In genomic region chr22:27258773-27259172, GRCh38 we compare ENCODE assay signal across 17 cellular contexts.
DNase-seq lines count a peak whose midpoint lies in the region; ATAC-seq, FAIRE-seq and TF ChIP-seq lines count a peak whose summit lies in the region.
"Had no signal": no experiment of that assay in that cellular context is flagged by ENCODE, and none has a peak within 500 bp of the region (broad histone marks: within the 10 kb centered on the region; RNA-seq: fewer than 3 reads in every experiment).

No MANE protein-coding gene starts in this region.

- CTCF ChIA-PET in A549 (lab: Yijun Ruan, JAX) = interaction anchor here (1.0 kb wide), 1 partner anchor 12 kb away, joined by 3 read pairs; no protein-coding TSS in a partner anchor
- CTCF ChIA-PET in Calu3 (lab: Charles Lee) = no interaction called here

- intact Hi-C loops in Calu3 (cut with micrococcal nuclease; ENCODE audit: unreplicated experiment) (no loop called here), mucosa of descending colon (cut with DNase I, micrococcal nuclease) (no loop called here)

- POLR2A ChIA-PET in A549 (lab: Yijun Ruan, JAX) = no interaction called here

- no peak overlapping the region for H3K27ac Mint-ChIP-seq in Calu3 (ENCODE audit: unreplicated experiment)
- H3K27ac Mint-ChIP-seq in activated naive CD8-positive, alpha-beta T cell treated with anti-CD3 and anti-CD28 coated beads for 36 hours = no peak overlapping the region
- H3K27ac Mint-ChIP-seq: B cell; CD8-positive, alpha-beta memory T cell; IgD-negative memory B cell had no signal

- H3K9me3 ChIP-seq in A549 = peaks cover 29% of the 10 kb centered on the region
- peaks cover 11% of the 10 kb centered on the region for H3K9me3 ChIP-seq in mucosa of descending colon
- peaks cover 3% of the 10 kb centered on the region for H3K9me3 ChIP-seq in SJCRH30 (replicated peaks)

- no peak for DNase-seq in A549 (ENCODE audit: low read depth in 1 of 2, low spot score in 1 of 2)
- DNase-seq in Calu3 = peak; percentile 27
- peak; percentile 41 for DNase-seq in SW480 (ENCODE audit: low spot score)
- no peak for DNase-seq in mucosa of descending colon
- no peak for DNase-seq in NCI-H345 (lab: John Stamatoyannopoulos, UW)
- no peak for DNase-seq in SJCRH30
- DNase-seq in activated naive CD8-positive, alpha-beta T cell treated with anti-CD3 and anti-CD28 coated beads for 36 hours = no peak
- no peak for DNase-seq in NCI-H1092 (lab: John Stamatoyannopoulos, UW)
- DNase-seq: CD8-positive, alpha-beta memory T cell; DMS 273 treated with DMSO at 0.1 percent for 48 hours; EL; H9; NCI-H510A; NCI-H82 had no signal

- H3K27ac ChIP-seq in A549 = peak overlapping the region; percentile 36 to 74; a peak in 4 of 6 replicates
- no peak overlapping the region for H3K27ac ChIP-seq in SJCRH30
- H3K27ac ChIP-seq: SK-N-MC had no signal

- WGBS in A549 (ENCODE audit: missing lambda C conversion rate) = 75% methylated on average over 8 of the region's 8 CpGs

- BruUV-seq in Calu3 (replicated peaks; lab: Mats Ljungman, UMichigan) = no TSS peak

- H3K4me1 ChIP-seq in A549 (peaks cover 9% of the 10 kb centered on the region; the same call in 2 of the 3 replicates), mucosa of descending colon (ENCODE audit: low read depth) (no peaks in the 10 kb centered on the region), SJCRH30 (no peaks in the 10 kb centered on the region)

- 0 out of 3 replicates have a peak overlapping the region, but pooled peaks have one; percentile 7 for H3K4me2 ChIP-seq in A549

- peaks cover 7% of the 10 kb centered on the region for H3K9me3 Mint-ChIP-seq in Calu3 (ENCODE audit: low read depth, unreplicated experiment)
- peaks cover 8% of the 10 kb centered on the region for H3K9me3 Mint-ChIP-seq in activated naive CD8-positive, alpha-beta T cell treated with anti-CD3 and anti-CD28 coated beads for 36 hours

- no peak for TF ChIP-seq EP300 in A549 (IDR thresholded peaks at IDR 0.05)

- no peak for FAIRE-seq in A549 (lab: Jason Lieb, UNC)

- TF ChIP-seq POLR2A in A549 (IDR thresholded peaks at IDR 0.05; ENCODE audit: low read length) = no peak

- no peaks in the 10 kb centered on the region for H3K36me3 ChIP-seq in mucosa of descending colon (ENCODE audit: low read depth)
- no peaks in the 10 kb centered on the region for H3K36me3 ChIP-seq in SJCRH30

- no peak overlapping the region for H3K4me3 Mint-ChIP-seq in Calu3 (ENCODE audit: low read depth, unreplicated experiment)
- H3K4me3 Mint-ChIP-seq in activated naive CD8-positive, alpha-beta T cell treated with anti-CD3 and anti-CD28 coated beads for 36 hours = no peak overlapping the region
- H3K4me3 Mint-ChIP-seq: B cell; CD8-positive, alpha-beta memory T cell; H9; IgD-negative memory B cell had no signal

- no peaks in the 10 kb centered on the region for H3K36me3 Mint-ChIP-seq in Calu3 (ENCODE audit: insufficient read depth, unreplicated experiment)
- H3K36me3 Mint-ChIP-seq in activated naive CD8-positive, alpha-beta T cell treated with anti-CD3 and anti-CD28 coated beads for 36 hours = no peaks in the 10 kb centered on the region

- H3K27me3 ChIP-seq in SJCRH30 = no peaks in the 10 kb centered on the region

- H3K4me3 ChIP-seq in A549 (no peak overlapping the region), mucosa of descending colon (no peak overlapping the region), SJCRH30 (no peak overlapping the region)
- H3K4me3 ChIP-seq: SK-N-MC had no signal

- no peak for TF ChIP-seq RAD21 in A549 (conservative IDR thresholded peaks at IDR 0.05 in 1 of 2, IDR thresholded peaks at IDR 0.05 in 1 of 2)

- peaks cover 17% of the 10 kb centered on the region for H3K27me3 Mint-ChIP-seq in Calu3 (ENCODE audit: unreplicated experiment)
- H3K27me3 Mint-ChIP-seq in activated naive CD8-positive, alpha-beta T cell treated with anti-CD3 and anti-CD28 coated beads for 36 hours = peaks cover 11% of the 10 kb centered on the region

- peaks cover 9% of the 10 kb centered on the region for H3K4me1 Mint-ChIP-seq in Calu3 (ENCODE audit: low read depth, unreplicated experiment)
- H3K4me1 Mint-ChIP-seq in activated naive CD8-positive, alpha-beta T cell treated with anti-CD3 and anti-CD28 coated beads for 36 hours = no peaks in the 10 kb centered on the region
- H3K4me1 Mint-ChIP-seq: B cell; CD8-positive, alpha-beta memory T cell; IgD-negative memory B cell had no signal

- TF ChIP-seq CTCF in A549 (IDR thresholded peaks at IDR 0.05) (no peak), Calu3 (IDR thresholded peaks at IDR 0.05; ENCODE audit: unreplicated experiment) (no peak), mucosa of descending colon (IDR thresholded peaks at IDR 0.05) (no peak)

- peak; percentile 30 to 36; a peak in 4 of 6 replicates for ATAC-seq in A549
- peak; percentile 43 for ATAC-seq in mucosa of descending colon

TF ChIP-seq in A549, 52 proteins besides CTCF, POLR2A, EP300 and RAD21:
- TF ChIP-seq HOXB5 (CRISPR knock-in tag; IDR thresholded peaks at IDR 0.05) (no peak), NPAS2 (CRISPR knock-in tag; IDR thresholded peaks at IDR 0.05; ENCODE audit: borderline replicate concordance) (no peak), RFX5 (IDR thresholded peaks at IDR 0.05) (no peak), GATA3 (IDR thresholded peaks at IDR 0.05; ENCODE audit: borderline replicate concordance) (no peak), RCOR1 (IDR thresholded peaks at IDR 0.05; ENCODE audit: low read depth, low read length) (no peak), FOSB (CRISPR knock-in tag; IDR thresholded peaks at IDR 0.05) (no peak), ESRRA (IDR thresholded peaks at IDR 0.05; ENCODE audit: borderline replicate concordance, low read length) (no peak), CHD4 (IDR thresholded peaks at IDR 0.05; ENCODE audit: borderline replicate concordance) (no peak), E2F6 (IDR thresholded peaks at IDR 0.05; ENCODE audit: borderline replicate concordance, low read depth) (no peak), REST (IDR thresholded peaks at IDR 0.05) (no peak), USF2 (IDR thresholded peaks at IDR 0.05) (no peak), SMC3 (IDR thresholded peaks at IDR 0.05) (no peak), CEBPB (IDR thresholded peaks at IDR 0.05) (no peak), NR3C1 (IDR thresholded peaks at IDR 0.05) (no peak), NFE2L2 (conservative IDR thresholded peaks at IDR 0.05; ENCODE audit: low read length) (no peak), TFCP2L1 (CRISPR knock-in tag; IDR thresholded peaks at IDR 0.05) (no peak), HES2 (IDR thresholded peaks at IDR 0.05) (no peak), ZNF302 (CRISPR knock-in tag; IDR thresholded peaks at IDR 0.05) (no peak), MAFK (IDR thresholded peaks at IDR 0.05; ENCODE audit: partially characterized antibody) (no peak)

Comparison
In these comparisons a context has a peak if more than half of its experiments do, and no peak if none do; other contexts are left out.
1. DNase-seq: peak in Calu3 (single experiment) and SW480 (single experiment); none in A549 (0 of 2), mucosa of descending colon (0 of 3), NCI-H345 (single experiment), SJCRH30 (0 of 2), activated naive CD8-positive, alpha-beta T cell treated with anti-CD3 and anti-CD28 coated beads for 36 hours (single experiment) and NCI-H1092 (single experiment).